22 cellular contexts compared by ENCODE assay signal in genomic region chr16:54595636-54596035, GRCh38.
"Had no signal": no experiment of that assay in that cellular context is flagged by ENCODE, and none has a peak within 500 bp of the region (broad histone marks: within the 10 kb centered on the region; RNA-seq: fewer than 3 reads in every experiment).

No MANE protein-coding gene starts in this region.

- H3K9me3 ChIP-seq: SJSA1 had no signal

- H3K27ac ChIP-seq: SJSA1, SK-N-MC had no signal

- DNase-seq: IMR-90, Kasumi-1, KG1, MM.1S, NCI-H1048, NCI-H1105, NCI-H1417 treated with DMSO at 0.1 percent for 48 hours, NCI-H146, NCI-H1930, NCI-H2081, NCI-H2107, NCI-H345, NCI-H446 treated with DMSO at 0.1 percent for 48 hours, NCI-H510A treated with DMSO at 0.1 percent for 48 hours, NCI-H82, Right ventricle myocardium superior, RPMI8226, SIG-M5 had no signal

- H3K36me3 ChIP-seq: SJSA1 had no signal

- H3K4me1 ChIP-seq: SJSA1 had no signal

- H3K4me3 ChIP-seq: SJSA1, SK-N-MC had no signal

- FAIRE-seq: HepG2, RCC 7860 had no signal
